ENCODE assay signal across 8 cellular contexts in the genomic region with DNA sequence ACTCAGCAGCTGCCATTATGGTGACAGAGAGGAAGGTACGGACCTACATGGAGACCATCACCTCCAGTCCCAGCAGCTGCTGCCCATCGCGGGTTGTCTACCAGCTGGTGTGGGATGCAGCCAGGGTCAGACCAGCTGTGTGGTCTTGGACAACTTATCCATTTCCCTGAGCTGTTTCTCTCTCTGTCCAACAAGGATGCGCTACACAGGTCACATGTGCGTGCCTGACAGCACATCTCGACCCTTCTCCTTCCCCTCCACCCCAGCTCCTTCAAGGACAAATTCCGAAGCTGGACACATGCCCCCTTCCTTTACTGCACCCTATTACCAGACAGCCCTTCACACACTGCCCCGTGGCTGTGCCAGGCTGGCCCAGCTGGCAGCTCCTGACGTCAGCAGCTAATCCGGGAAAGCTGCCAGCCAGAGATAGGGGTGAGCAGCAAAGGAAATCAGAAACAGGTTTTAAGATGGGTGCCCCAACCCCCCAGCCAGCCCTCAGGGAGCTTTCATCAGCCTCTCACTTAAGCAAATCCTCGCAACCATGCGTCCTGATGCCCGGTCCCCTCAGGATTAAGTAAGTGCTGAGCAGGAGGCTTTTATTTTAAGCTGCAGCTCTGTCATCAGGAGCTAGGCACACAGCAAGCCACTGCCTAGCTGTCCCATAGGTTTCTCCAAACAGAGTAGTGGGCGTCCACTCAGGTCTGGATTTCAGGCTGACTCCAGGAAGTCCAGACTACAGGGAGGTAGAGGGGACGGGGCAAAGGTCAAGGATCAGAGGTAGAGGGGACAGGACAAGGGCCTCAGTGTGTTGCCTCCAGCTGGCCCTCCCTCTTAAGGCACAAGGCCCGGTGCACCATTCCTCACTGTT. TPM values are rescaled to one million over a fixed set of nuclear protein-coding genes. Genes with fewer than 3 reads are reported as not detected.
DNase-seq lines count a peak whose midpoint lies in the region; TF ChIP-seq lines count a peak whose summit lies in the region.

No MANE protein-coding gene starts in this region.

- intact Hi-C loops in posterior cingulate gyrus (cut with DNase I): loop anchor here (2.0 kb wide), 1 partner anchor 107 kb away; no protein-coding TSS in a partner anchor

- TF ChIP-seq CTCF in foreskin fibroblast (IDR thresholded peaks at IDR 0.05; ENCODE audit: low read depth, low read length): no peak

- DNase-seq in Daoy (ENCODE audit: low read depth) (peak; percentile 68), RPMI8226 (peak; percentile 95), foreskin fibroblast (peak; percentile 93 to 98), posterior cingulate gyrus (peak; percentile 86 to 98 (median 90)), NCI-H187 (lab: John Stamatoyannopoulos, UW) (no peak), 8988T (no peak), activated gamma-delta T cell (lab: John Stamatoyannopoulos, UW) (no peak)
- DNase-seq in NK-92 treated with Interleukin-12 subunit alpha and Interleukin-12 subunit beta, amount 100 ng/mL, for 24 hours (lab: John Stamatoyannopoulos, UW): no peak

- no peak overlapping the region for H3K4me3 ChIP-seq in foreskin fibroblast (ENCODE audit: low read depth in 1 of 2, low read length in 2 of 2)

RNA-seq across cellular contexts. Expression of gene TEF, which starts 20.3 kb away (rescaled TPM):
- total RNA-seq in Daoy (2014; rRNA removed; shearing (Covaris generic)): 2.2 and 7.0 TPM in 2 replicates

RNA-seq across cellular contexts. Expression of gene TOB2, which starts 44.6 kb away (rescaled TPM):
- total RNA-seq in Daoy (2014; rRNA removed; shearing (Covaris generic)): 9.5 and 13.9 TPM in 2 replicates

Comparison
In these comparisons a context has a peak if more than half of its experiments do, and no peak if none do; other contexts are left out.
1. DNase-seq: peak in Daoy (single experiment), RPMI8226 (single experiment), foreskin fibroblast (2 of 2) and posterior cingulate gyrus (10 of 10); none in NK-92 treated with Interleukin-12 subunit alpha and Interleukin-12 subunit beta, amount 100 ng/mL, for 24 hours (single experiment), NCI-H187 (0 of 2), 8988T (single experiment) and activated gamma-delta T cell (single experiment).